ENCODE assay signal across 8 cellular contexts in the genomic region with DNA sequence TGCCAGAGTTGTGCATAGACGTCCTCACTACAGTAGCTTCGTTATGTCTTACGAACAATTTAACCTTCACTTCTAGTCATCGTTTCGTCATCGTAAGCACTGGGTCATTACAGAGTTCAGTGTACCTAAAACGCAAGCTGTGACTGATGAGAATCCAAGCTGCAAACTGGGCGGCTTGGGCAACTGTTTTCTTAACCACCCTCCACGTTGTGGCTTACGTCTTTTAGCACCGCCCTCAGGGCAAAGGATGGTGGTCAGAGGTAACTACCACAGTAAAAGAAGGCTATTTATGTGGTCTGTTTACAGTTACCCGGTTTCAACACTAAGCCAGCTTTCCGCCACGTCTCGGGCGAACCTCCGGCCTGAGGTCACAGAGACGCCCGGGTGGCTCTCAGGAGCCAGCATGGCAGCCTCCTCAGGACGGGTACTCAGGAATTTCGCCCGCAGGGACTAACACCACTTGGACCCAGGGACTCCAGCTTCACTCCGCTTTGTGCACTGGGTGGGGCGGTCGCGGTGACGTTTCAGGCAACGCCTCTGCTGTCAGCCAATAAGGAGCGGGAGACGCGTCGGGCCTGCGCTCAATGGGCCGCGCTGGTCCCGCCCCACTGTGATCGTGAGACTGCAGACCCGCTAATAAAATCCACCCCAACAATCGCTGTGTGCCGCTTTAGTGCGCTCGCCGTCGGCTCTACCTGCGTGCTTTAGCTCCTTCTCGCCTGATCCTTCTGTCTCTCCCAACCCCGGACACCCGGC. TPM values are rescaled to one million over a fixed set of nuclear protein-coding genes. Genes with fewer than 3 reads are reported as not detected.
DNase-seq lines count a peak whose midpoint lies in the region; ATAC-seq lines count a peak whose summit lies in the region.

Gene CTH, plus strand, starts transcription at position 665 of the 756 bp plus-strand sequence. CDS start 148 bp downstream, outside the sequence.

- peak; percentile 96 for DNase-seq in NCI-H69 (lab: John Stamatoyannopoulos, UW)
- peak; percentile 80 to 84 for DNase-seq in activated CD4-positive, alpha-beta T cell treated with anti-CD3 and anti-CD28 coated beads, Interleukin-2, amount 50 U/mL, for 24 hours (ENCODE audit: low read depth in 1 of 2, low spot score in 1 of 2)
- DNase-seq in dedifferentiated amniotic fluid mesenchymal stem cell (ENCODE audit: extremely low spot score): peak; percentile 97
- peak; percentile 98 for DNase-seq in left lobe of liver (ENCODE audit: low spot score)
- peak; percentile 82 for DNase-seq in stimulated activated CD4-positive, alpha-beta T cell treated with anti-CD3 and anti-CD28 coated beads, Interleukin-2, amount 100 ng/mL, for 4 hours (ENCODE audit: low read depth)

- H3K4me2 ChIP-seq in BLaER1 treated with 17β-estradiol and CSF1 and Interleukin-3, amounts not matched to agents 10 nM and 100 nM: peak within 1 kb of the TSS; percentile 86 to 98 (median 93)

- H3K9me3 ChIP-seq in BLaER1 treated with 17β-estradiol and CSF1 and Interleukin-3, amounts not matched to agents 10 nM and 100 nM (replicated peaks in 1 of 11): no peaks in the 10 kb centered on the region

- H4K20me1 ChIP-seq in BLaER1 treated with 17β-estradiol and CSF1 and Interleukin-3, amounts not matched to agents 10 nM and 100 nM: no peaks in the 10 kb centered on the region

- H3K9ac ChIP-seq in BLaER1 treated with 17β-estradiol and CSF1 and Interleukin-3, amounts not matched to agents 10 nM and 100 nM: peak within 1 kb of the TSS; percentile 70 to 85 (median 78)

- H3K27ac ChIP-seq in BLaER1 treated with 17β-estradiol and CSF1 and Interleukin-3, amounts not matched to agents 10 nM and 100 nM: peak within 1 kb of the TSS; percentile 47 to 86 (median 70); a peak in 21 of 22 replicates

- H3K4me1 ChIP-seq in BLaER1 treated with 17β-estradiol and CSF1 and Interleukin-3, amounts not matched to agents 10 nM and 100 nM: peaks cover 5 to 24% (median 15%) of the 10 kb centered on the region in 10 experiments

- H3K4me3 ChIP-seq in BLaER1 treated with 17β-estradiol and CSF1 and Interleukin-3, amounts not matched to agents 10 nM and 100 nM: peak within 1 kb of the TSS; percentile 63 to 78 (median 74)

- ATAC-seq in GM19328 (IDR thresholded peaks at IDR 0.05; ENCODE audit: unreplicated experiment) (peak; percentile 97), HG03520 (IDR thresholded peaks at IDR 0.05; ENCODE audit: unreplicated experiment) (peak; percentile 92), left lobe of liver (peak; percentile 85)

- H3K27me3 ChIP-seq in BLaER1 treated with 17β-estradiol and CSF1 and Interleukin-3, amounts not matched to agents 10 nM and 100 nM: no peaks in the 10 kb centered on the region; a peak in 1 of 22 replicates

- H3K36me3 ChIP-seq in BLaER1 treated with 17β-estradiol and CSF1 and Interleukin-3, amounts not matched to agents 10 nM and 100 nM: no peaks in the 10 kb centered on the region

RNA-seq across cellular contexts. Expression of gene CTH, which starts in this region (rescaled TPM):
- total RNA-seq in left lobe of liver: 83.8 TPM

Comparison
In these comparisons a context has a peak if more than half of its experiments do, and no peak if none do; other contexts are left out.
1. Peak in every context shown above with its lines: DNase-seq, ATAC-seq, H3K4me3 ChIP-seq and H3K27ac ChIP-seq.